ENCODE assay signal across 11 cellular contexts in genomic region chr6:87706187-87706966, GRCh38. TPM values are rescaled to one million over a fixed set of nuclear protein-coding genes. Genes with fewer than 3 reads are reported as not detected.
DNase-seq lines count a peak whose midpoint lies in the region; FAIRE-seq and TF ChIP-seq lines count a peak whose summit lies in the region.
"Had no signal": no experiment of that assay in that cellular context is flagged by ENCODE, and none has a peak within 500 bp of the region (broad histone marks: within the 10 kb centered on the region; RNA-seq: fewer than 3 reads in every experiment).

No MANE protein-coding gene starts in this region.

- FAIRE-seq in urothelium cell line (lab: Jason Lieb, UNC): no peak

- no peak overlapping the region for H3K4me3 ChIP-seq in breast epithelium
- no peak overlapping the region for H3K4me3 ChIP-seq in MG63
- H3K4me3 ChIP-seq: suprapubic skin had no signal

- no peaks in the 10 kb centered on the region for H3K4me1 ChIP-seq in breast epithelium

- H3K9me3 ChIP-seq in breast epithelium (no peaks in the 10 kb centered on the region), MG63 (no peaks in the 10 kb centered on the region)
- H3K9me3 ChIP-seq: suprapubic skin had no signal

- H3K27me3 Mint-ChIP-seq in MCF 10A (ENCODE audit: insufficient read depth, unreplicated experiment): no peaks in the 10 kb centered on the region

- CTCF ChIA-PET in MCF 10A (lab: Yijun Ruan, JAX) (interaction anchor here (0.6 to 1.4 kb wide), 5 partner anchors 8 to 238 kb away, joined by 3 read pairs; no protein-coding TSS in a partner anchor), RWPE1 (lab: Yijun Ruan, JAX) (no interaction called here)

- H3K4me3 Mint-ChIP-seq in MCF 10A (ENCODE audit: unreplicated experiment): no peak overlapping the region

- DNase-seq in MCF 10A (ENCODE audit: unreplicated experiment) (peak; percentile 44), breast epithelium (ENCODE audit: low spot score in 2 of 2) (no peak), RWPE1 (ENCODE audit: low spot score) (peak; percentile 22), fibroblast of gingiva (ENCODE audit: low read depth) (peak; percentile 59), urothelium cell line (ENCODE audit: low spot score) (peak; percentile 9), MG63 (no peak), NCI-H2029 (lab: John Stamatoyannopoulos, UW) (no peak), NK-92 (lab: John Stamatoyannopoulos, UW; ENCODE audit: unreplicated experiment) (no peak)
- DNase-seq: activated CD8-positive, alpha-beta memory T cell treated with anti-CD3 and anti-CD28 coated beads, Interleukin-2, amount 50 U/mL, for 4 hours; midbrain had no signal

- H3K36me3 ChIP-seq in breast epithelium (no peaks in the 10 kb centered on the region), MG63 (no peaks in the 10 kb centered on the region; the same call in 1 of the 2 replicates)
- H3K36me3 ChIP-seq: suprapubic skin had no signal

- POLR2A ChIA-PET in MCF 10A (lab: Yijun Ruan, JAX) (interaction anchor here (0.7 to 5.4 kb wide), 5 partner anchors 8 to 26 kb away, joined by 3 to 76 read pairs (median 4); no protein-coding TSS in a partner anchor), RWPE1 (lab: Yijun Ruan, JAX; ENCODE audit: low non-redundant PET) (no interaction called here)

- TF ChIP-seq POLR2A in breast epithelium (IDR thresholded peaks at IDR 0.05): no peak

- peaks cover 6% of the 10 kb centered on the region for H3K4me1 Mint-ChIP-seq in MCF 10A (ENCODE audit: insufficient read depth, unreplicated experiment)

- BruUV-seq in MCF 10A (replicated peaks; lab: Mats Ljungman, UMichigan): no TSS peak

- H3K27ac ChIP-seq in breast epithelium (no peak overlapping the region), RWPE1 (no peak overlapping the region)
- H3K27ac ChIP-seq: suprapubic skin had no signal

- no peak overlapping the region for H3K27ac Mint-ChIP-seq in MCF 10A (ENCODE audit: low read depth, unreplicated experiment)

- no peaks in the 10 kb centered on the region for H3K27me3 ChIP-seq in breast epithelium
- H3K27me3 ChIP-seq in MG63: no peaks in the 10 kb centered on the region
- H3K27me3 ChIP-seq: suprapubic skin had no signal

- TF ChIP-seq CTCF in MCF 10A (IDR thresholded peaks at IDR 0.05; ENCODE audit: unreplicated experiment) (no peak), breast epithelium (IDR thresholded peaks at IDR 0.05) (no peak), RWPE1 (conservative IDR thresholded peaks at IDR 0.05; ENCODE audit: low read depth) (no peak)

- no peaks in the 10 kb centered on the region for H3K9me3 Mint-ChIP-seq in MCF 10A (ENCODE audit: unreplicated experiment)

- H3K36me3 Mint-ChIP-seq in MCF 10A (ENCODE audit: insufficient read depth, unreplicated experiment): peaks cover 16% of the 10 kb centered on the region

- intact Hi-C loops in MCF 10A (cut with micrococcal nuclease): no loop called here
- intact Hi-C loops in breast epithelium (cut with DNase I; ENCODE audit: low total_unique reads): no loop called here

RNA-seq across cellular contexts. Expression of gene AKIRIN2, which starts 4.3 kb away (rescaled TPM):
- 47.6 and 48.1 TPM in 2 replicates for total RNA-seq in MCF 10A (2022)
- total RNA-seq in breast epithelium: 10 to 100 TPM; 18.4 to 30.6 (median 22.8) TPM
- 11.4 and 19.5 TPM in 2 replicates for total RNA-seq in MG63 (2014; rRNA removed; shearing (Covaris generic); ENCODE audit: low replicate concordance)

Comparison
In these comparisons a context has a peak if more than half of its experiments do, and no peak if none do; other contexts are left out.
1. DNase-seq: peak in MCF 10A (single experiment), RWPE1 (single experiment), fibroblast of gingiva (single experiment) and urothelium cell line (single experiment); none in breast epithelium (0 of 2), MG63 (single experiment), NCI-H2029 (single experiment) and NK-92 (single experiment).